In the genomic region with DNA sequence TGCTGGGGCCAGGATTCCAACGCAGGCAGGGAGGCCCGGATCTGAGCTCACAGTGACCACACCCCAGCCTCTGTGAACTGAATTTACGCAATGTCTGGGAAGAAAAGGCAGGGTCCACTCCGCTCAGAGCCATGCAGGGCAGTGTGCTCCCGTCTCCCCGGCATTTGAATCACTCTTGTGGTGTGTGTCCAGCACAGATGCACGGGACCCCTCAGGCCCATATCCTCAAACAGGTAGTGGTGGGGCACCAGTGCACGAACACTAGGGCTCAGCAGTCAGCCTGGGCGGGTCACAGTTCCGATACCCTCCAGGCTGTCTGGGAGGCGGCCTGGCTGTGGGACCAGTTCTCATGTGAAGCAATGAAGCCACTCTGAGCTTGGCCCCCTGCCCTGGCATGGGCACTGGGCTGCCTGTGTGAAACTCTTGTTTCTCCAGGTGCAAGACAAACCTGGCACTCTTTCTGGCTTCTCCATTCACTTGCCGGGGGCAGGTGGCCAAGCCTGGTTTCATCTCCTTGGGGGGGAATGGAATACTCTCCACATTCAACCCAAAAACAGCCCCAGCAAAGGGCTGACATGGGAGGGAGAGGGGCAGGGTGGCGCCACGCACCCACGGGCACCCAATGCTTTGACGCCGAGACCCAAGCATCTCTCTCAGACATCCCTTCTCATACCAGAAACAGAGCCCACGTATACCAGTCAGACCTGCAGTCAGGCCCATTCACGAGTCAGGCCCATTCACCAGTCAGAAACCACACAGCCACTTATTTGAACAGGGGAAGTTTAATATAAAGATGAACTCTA, we compare ENCODE assay signal across 1 cellular context.
A peak's percentile ranks its signal among the peaks of the same experiment; 100 is the strongest.
TF ChIP-seq lines count a peak whose summit lies in the region.

No MANE protein-coding gene starts in this region.

TF ChIP-seq in HepG2, 621 proteins besides CTCF, POLR2A, EP300 and RAD21 (continued from another document and continues in another):
- TF ChIP-seq, protein P1, sequence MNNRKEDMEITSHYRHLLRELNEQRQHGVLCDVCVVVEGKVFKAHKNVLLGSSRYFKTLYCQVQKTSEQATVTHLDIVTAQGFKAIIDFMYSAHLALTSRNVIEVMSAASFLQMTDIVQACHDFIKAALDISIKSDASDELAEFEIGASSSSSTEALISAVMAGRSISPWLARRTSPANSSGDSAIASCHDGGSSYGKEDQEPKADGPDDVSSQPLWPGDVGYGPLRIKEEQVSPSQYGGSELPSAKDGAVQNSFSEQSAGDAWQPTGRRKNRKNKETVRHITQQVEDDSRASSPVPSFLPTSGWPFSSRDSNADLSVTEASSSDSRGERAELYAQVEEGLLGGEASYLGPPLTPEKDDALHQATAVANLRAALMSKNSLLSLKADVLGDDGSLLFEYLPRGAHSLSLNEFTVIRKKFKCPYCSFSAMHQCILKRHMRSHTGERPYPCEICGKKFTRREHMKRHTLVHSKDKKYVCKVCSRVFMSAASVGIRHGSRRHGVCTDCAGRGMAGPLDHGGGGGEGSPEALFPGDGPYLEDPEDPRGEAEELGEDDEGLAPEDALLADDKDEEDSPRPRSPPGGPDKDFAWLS (CRISPR knock-in tag; IDR thresholded peaks at IDR 0.05; ENCODE audit: borderline replicate concordance) = no peak
- TF ChIP-seq ZNF720 (CRISPR knock-in tag; IDR thresholded peaks at IDR 0.05) (no peak), CEBPG (CRISPR knock-in tag; IDR thresholded peaks at IDR 0.05) (peak; percentile 95), PCBP1 (IDR thresholded peaks at IDR 0.05; ENCODE audit: borderline replicate concordance, low read depth, low read length) (no peak), PATZ1 (CRISPR knock-in tag; IDR thresholded peaks at IDR 0.05) (0 out of 2 replicates have a peak, but pooled peaks have one; percentile 18), TSC22D2 (CRISPR knock-in tag; IDR thresholded peaks at IDR 0.05; ENCODE audit: borderline replicate concordance) (no peak), E2F5 (CRISPR knock-in tag; conservative IDR thresholded peaks at IDR 0.05) (no peak), ZMYM3 (CRISPR knock-in tag; IDR thresholded peaks at IDR 0.05) (no peak), ZFP1 (CRISPR knock-in tag; IDR thresholded peaks at IDR 0.05) (no peak), ZEB1 (IDR thresholded peaks at IDR 0.05; ENCODE audit: insufficient replicate concordance, low read depth) (no peak), ZNF660 (CRISPR knock-in tag; IDR thresholded peaks at IDR 0.05; ENCODE audit: borderline replicate concordance, low read depth) (no peak), ZNF674 (CRISPR knock-in tag; IDR thresholded peaks at IDR 0.05; ENCODE audit: low read depth) (no peak), ZNF782 (CRISPR knock-in tag; IDR thresholded peaks at IDR 0.05; ENCODE audit: borderline replicate concordance) (no peak), ATF6 (CRISPR knock-in tag; conservative IDR thresholded peaks at IDR 0.05) (no peak), SMAD1 (CRISPR knock-in tag; IDR thresholded peaks at IDR 0.05; ENCODE audit: borderline replicate concordance, low read depth) (peak; percentile 88; the same call in 1 of the 2 replicates), XBP1 (CRISPR knock-in tag; IDR thresholded peaks at IDR 0.05) (no peak), ZNF10 (CRISPR knock-in tag; IDR thresholded peaks at IDR 0.05; ENCODE audit: borderline replicate concordance, low read depth) (no peak), FOXO1 (CRISPR knock-in tag; IDR thresholded peaks at IDR 0.05) (no peak), CEBPB (IDR thresholded peaks at IDR 0.05; ENCODE audit: borderline replicate concordance, low read depth, low read length) (peak; percentile 93), YEATS4 (CRISPR knock-in tag; IDR thresholded peaks at IDR 0.05; ENCODE audit: borderline replicate concordance) (peak; percentile 51; the same call in 1 of the 2 replicates), ZNF878 (CRISPR knock-in tag; IDR thresholded peaks at IDR 0.05) (no peak), ATF3 (CRISPR knock-in tag; IDR thresholded peaks at IDR 0.05) (no peak), ZNF761 (CRISPR knock-in tag; conservative IDR thresholded peaks at IDR 0.05) (no peak), ONECUT2 (CRISPR knock-in tag; IDR thresholded peaks at IDR 0.05) (no peak), GLI4 (CRISPR knock-in tag; IDR thresholded peaks at IDR 0.05; ENCODE audit: borderline replicate concordance) (no peak), TARDBP (CRISPR knock-in tag; IDR thresholded peaks at IDR 0.05) (peak; percentile 64; the same call in 1 of the 2 replicates), ZNF44 (CRISPR knock-in tag; IDR thresholded peaks at IDR 0.05) (no peak), FOXA3 (CRISPR knock-in tag; IDR thresholded peaks at IDR 0.05) (no peak), SP2 (CRISPR knock-in tag; IDR thresholded peaks at IDR 0.05) (no peak), ZNF224 (CRISPR knock-in tag; IDR thresholded peaks at IDR 0.05) (no peak), ZNF12 (CRISPR knock-in tag; IDR thresholded peaks at IDR 0.05) (no peak), GPBP1L1 (CRISPR knock-in tag; IDR thresholded peaks at IDR 0.05) (no peak), ATF7 (IDR thresholded peaks at IDR 0.05) (no peak), ATF7 (CRISPR knock-in tag; IDR thresholded peaks at IDR 0.05) (0 out of 2 replicates have a peak, but pooled peaks have one; percentile 41), IRF1 (CRISPR knock-in tag; IDR thresholded peaks at IDR 0.05; ENCODE audit: low read depth) (no peak), REXO4 (CRISPR knock-in tag; IDR thresholded peaks at IDR 0.05; ENCODE audit: borderline replicate concordance) (no peak), SIX4 (CRISPR knock-in tag; IDR thresholded peaks at IDR 0.05) (no peak), ZNF615 (CRISPR knock-in tag; IDR thresholded peaks at IDR 0.05; ENCODE audit: borderline replicate concordance) (no peak), MXD1 (CRISPR knock-in tag; IDR thresholded peaks at IDR 0.05) (no peak), ZKSCAN5 (CRISPR knock-in tag; IDR thresholded peaks at IDR 0.05) (no peak), TBX2 (CRISPR knock-in tag; IDR thresholded peaks at IDR 0.05; ENCODE audit: borderline replicate concordance) (peak; percentile 43; the same call in 1 of the 2 replicates), HCFC1 (IDR thresholded peaks at IDR 0.05; ENCODE audit: low read depth, low read length) (no peak), ZNF614 (CRISPR knock-in tag; IDR thresholded peaks at IDR 0.05; ENCODE audit: borderline replicate concordance) (no peak; the same call in 1 of the 2 replicates), RFX3 (CRISPR knock-in tag; IDR thresholded peaks at IDR 0.05) (no peak), ZNF747 (CRISPR knock-in tag; IDR thresholded peaks at IDR 0.05; ENCODE audit: borderline replicate concordance) (no peak), ZNF296 (CRISPR knock-in tag; conservative IDR thresholded peaks at IDR 0.05) (no peak), BORCS8-MEF2B (CRISPR knock-in tag; IDR thresholded peaks at IDR 0.05) (no peak), TAF1 (CRISPR knock-in tag; IDR thresholded peaks at IDR 0.05) (no peak)
- TF ChIP-seq, protein P2, sequence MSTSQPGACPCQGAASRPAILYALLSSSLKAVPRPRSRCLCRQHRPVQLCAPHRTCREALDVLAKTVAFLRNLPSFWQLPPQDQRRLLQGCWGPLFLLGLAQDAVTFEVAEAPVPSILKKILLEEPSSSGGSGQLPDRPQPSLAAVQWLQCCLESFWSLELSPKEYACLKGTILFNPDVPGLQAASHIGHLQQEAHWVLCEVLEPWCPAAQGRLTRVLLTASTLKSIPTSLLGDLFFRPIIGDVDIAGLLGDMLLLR (CRISPR knock-in tag; IDR thresholded peaks at IDR 0.05) = no peak
- TF ChIP-seq, protein P3, sequence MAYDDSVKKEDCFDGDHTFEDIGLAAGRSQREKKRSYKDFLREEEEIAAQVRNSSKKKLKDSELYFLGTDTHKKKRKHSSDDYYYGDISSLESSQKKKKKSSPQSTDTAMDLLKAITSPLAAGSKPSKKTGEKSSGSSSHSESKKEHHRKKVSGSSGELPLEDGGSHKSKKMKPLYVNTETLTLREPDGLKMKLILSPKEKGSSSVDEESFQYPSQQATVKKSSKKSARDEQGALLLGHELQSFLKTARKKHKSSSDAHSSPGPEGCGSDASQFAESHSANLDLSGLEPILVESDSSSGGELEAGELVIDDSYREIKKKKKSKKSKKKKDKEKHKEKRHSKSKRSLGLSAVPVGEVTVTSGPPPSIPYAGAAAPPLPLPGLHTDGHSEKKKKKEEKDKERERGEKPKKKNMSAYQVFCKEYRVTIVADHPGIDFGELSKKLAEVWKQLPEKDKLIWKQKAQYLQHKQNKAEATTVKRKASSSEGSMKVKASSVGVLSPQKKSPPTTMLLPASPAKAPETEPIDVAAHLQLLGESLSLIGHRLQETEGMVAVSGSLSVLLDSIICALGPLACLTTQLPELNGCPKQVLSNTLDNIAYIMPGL (CRISPR knock-in tag; IDR thresholded peaks at IDR 0.05; ENCODE audit: borderline replicate concordance in 1 of 2, low read depth in 1 of 2) = 0 out of 4 replicates have a peak, but pooled peaks of 1 of the 2 experiments have one; percentile 24
- TF ChIP-seq, protein P4, sequence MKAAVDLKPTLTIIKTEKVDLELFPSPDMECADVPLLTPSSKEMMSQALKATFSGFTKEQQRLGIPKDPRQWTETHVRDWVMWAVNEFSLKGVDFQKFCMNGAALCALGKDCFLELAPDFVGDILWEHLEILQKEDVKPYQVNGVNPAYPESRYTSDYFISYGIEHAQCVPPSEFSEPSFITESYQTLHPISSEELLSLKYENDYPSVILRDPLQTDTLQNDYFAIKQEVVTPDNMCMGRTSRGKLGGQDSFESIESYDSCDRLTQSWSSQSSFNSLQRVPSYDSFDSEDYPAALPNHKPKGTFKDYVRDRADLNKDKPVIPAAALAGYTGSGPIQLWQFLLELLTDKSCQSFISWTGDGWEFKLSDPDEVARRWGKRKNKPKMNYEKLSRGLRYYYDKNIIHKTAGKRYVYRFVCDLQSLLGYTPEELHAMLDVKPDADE (CRISPR knock-in tag; IDR thresholded peaks at IDR 0.05) = no peak
- TF ChIP-seq, protein P5, sequence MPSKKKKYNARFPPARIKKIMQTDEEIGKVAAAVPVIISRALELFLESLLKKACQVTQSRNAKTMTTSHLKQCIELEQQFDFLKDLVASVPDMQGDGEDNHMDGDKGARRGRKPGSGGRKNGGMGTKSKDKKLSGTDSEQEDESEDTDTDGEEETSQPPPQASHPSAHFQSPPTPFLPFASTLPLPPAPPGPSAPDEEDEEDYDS (CRISPR knock-in tag; IDR thresholded peaks at IDR 0.05) = 0 out of 2 replicates have a peak, but pooled peaks have one; percentile 22
- TF ChIP-seq, protein P6, sequence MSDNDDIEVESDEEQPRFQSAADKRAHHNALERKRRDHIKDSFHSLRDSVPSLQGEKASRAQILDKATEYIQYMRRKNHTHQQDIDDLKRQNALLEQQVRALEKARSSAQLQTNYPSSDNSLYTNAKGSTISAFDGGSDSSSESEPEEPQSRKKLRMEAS (IDR thresholded peaks at IDR 0.05) = no peak; the same call in 1 of the 2 replicates
